In genomic region chr3:160413613-160414248, GRCh38 we compare ENCODE assay signal across 1 cellular context.
TF ChIP-seq lines count a peak whose summit lies in the region.

No MANE protein-coding gene starts in this region.

TF ChIP-seq in H1, 55 proteins besides CTCF, POLR2A, EP300 and RAD21:
- TF ChIP-seq RBBP5 (IDR thresholded peaks at IDR 0.05; ENCODE audit: borderline replicate concordance, low read depth, low read length) (no peak), CREB1 (IDR thresholded peaks at IDR 0.05) (no peak), USF2 (IDR thresholded peaks at IDR 0.05; ENCODE audit: low read length) (no peak), SRF (IDR thresholded peaks at IDR 0.05; ENCODE audit: low read depth, low read length) (no peak), CTBP2 (IDR thresholded peaks at IDR 0.05; ENCODE audit: borderline replicate concordance, insufficient read depth, insufficient read length, low read length) (no peak)
